In genomic region chr11:69278091-69278867, GRCh38 we compare ENCODE assay signal across 17 cellular contexts. TPM values are rescaled to one million over a fixed set of nuclear protein-coding genes. Genes with fewer than 3 reads are reported as not detected.
DNase-seq lines count a peak whose midpoint lies in the region; ATAC-seq and TF ChIP-seq lines count a peak whose summit lies in the region.
"Had no signal": no experiment of that assay in that cellular context is flagged by ENCODE, and none has a peak within 500 bp of the region (broad histone marks: within the 10 kb centered on the region; RNA-seq: fewer than 3 reads in every experiment).

No MANE protein-coding gene starts in this region.

- no peaks in the 10 kb centered on the region for H3K36me3 Mint-ChIP-seq in WTC11
- no peaks in the 10 kb centered on the region for H3K36me3 Mint-ChIP-seq in stimulated activated effector memory CD8-positive, alpha-beta T cell treated with anti-CD3 and anti-CD28 coated beads, Interleukin-12 subunit alpha, Interleukin-12 subunit beta, amount 100 ng/mL, for 72 hours
- H3K36me3 Mint-ChIP-seq in activated T-cell treated with anti-CD3 and anti-CD28 coated beads, Interleukin-2, amount 50 U/mL, for 24 hours (ENCODE audit: low read depth) = no peaks in the 10 kb centered on the region
- H3K36me3 Mint-ChIP-seq: naive B cell had no signal

- no peaks in the 10 kb centered on the region; the same call in 1 of the 2 replicates for H3K27me3 Mint-ChIP-seq in WTC11 (ENCODE audit: low read depth)
- peaks cover 3% of the 10 kb centered on the region for H3K27me3 Mint-ChIP-seq in activated T-cell treated with anti-CD3 and anti-CD28 coated beads, Interleukin-2, amount 50 U/mL, for 24 hours

- no peak overlapping the region for H3K4me3 Mint-ChIP-seq in WTC11
- H3K4me3 Mint-ChIP-seq in stimulated activated effector memory CD8-positive, alpha-beta T cell treated with anti-CD3 and anti-CD28 coated beads, Interleukin-12 subunit alpha, Interleukin-12 subunit beta, amount 100 ng/mL, for 72 hours = no peak overlapping the region
- no peak overlapping the region for H3K4me3 Mint-ChIP-seq in activated T-cell treated with anti-CD3 and anti-CD28 coated beads, Interleukin-2, amount 50 U/mL, for 24 hours
- H3K4me3 Mint-ChIP-seq: naive B cell had no signal

- H3K27ac ChIP-seq in RWPE1 = no peak overlapping the region
- peak overlapping the region in 13 of 21 experiments; percentile 0 to 69 (median 53) for H3K27ac ChIP-seq in skin epidermis
- H3K27ac ChIP-seq: GM23248 had no signal

- H3K9me3 Mint-ChIP-seq in WTC11 = peaks cover 14% of the 10 kb centered on the region
- H3K9me3 Mint-ChIP-seq in stimulated activated effector memory CD8-positive, alpha-beta T cell treated with anti-CD3 and anti-CD28 coated beads, Interleukin-12 subunit alpha, Interleukin-12 subunit beta, amount 100 ng/mL, for 72 hours = no peaks in the 10 kb centered on the region
- no peaks in the 10 kb centered on the region for H3K9me3 Mint-ChIP-seq in activated T-cell treated with anti-CD3 and anti-CD28 coated beads, Interleukin-2, amount 50 U/mL, for 24 hours

- CTCF ChIA-PET in RWPE1 (lab: Yijun Ruan, JAX) = interaction anchor here (0.5 kb wide), 1 partner anchor 461 kb away, joined by 3 read pairs; no protein-coding TSS in a partner anchor
- CTCF ChIA-PET in WTC11 (lab: Charles Lee) = interaction anchor here (1.1 kb wide), 1 partner anchor 147 kb away, joined by 3 read pairs; no protein-coding TSS in a partner anchor

- H3K27ac Mint-ChIP-seq in WTC11 = no peak overlapping the region
- no peak overlapping the region for H3K27ac Mint-ChIP-seq in stimulated activated effector memory CD8-positive, alpha-beta T cell treated with anti-CD3 and anti-CD28 coated beads, Interleukin-12 subunit alpha, Interleukin-12 subunit beta, amount 100 ng/mL, for 72 hours
- H3K27ac Mint-ChIP-seq in activated T-cell treated with anti-CD3 and anti-CD28 coated beads, Interleukin-2, amount 50 U/mL, for 24 hours = no peak overlapping the region
- H3K27ac Mint-ChIP-seq: naive B cell had no signal

- ATAC-seq in WTC11 (no peak), GM21723 (IDR thresholded peaks at IDR 0.05; ENCODE audit: unreplicated experiment) (no peak)
- no peak for ATAC-seq in stimulated activated effector memory CD8-positive, alpha-beta T cell treated with anti-CD3 and anti-CD28 coated beads, Interleukin-12 subunit alpha, Interleukin-12 subunit beta, amount 100 ng/mL, for 72 hours

- DNase-seq in HT-29 (ENCODE audit: low spot score) (peak; percentile 84), RWPE1 (ENCODE audit: low spot score) (peak; percentile 26), kidney tubule cell (ENCODE audit: low spot score) (peak; percentile 67), WTC11 (ENCODE audit: low spot score) (no peak)
- DNase-seq in stimulated activated effector memory CD8-positive, alpha-beta T cell treated with anti-CD3 and anti-CD28 coated beads, Interleukin-12 subunit alpha, Interleukin-12 subunit beta, amount 100 ng/mL, for 72 hours (ENCODE audit: low spot score in 2 of 2) = no peak
- DNase-seq in activated T-cell treated with anti-CD3 and anti-CD28 coated beads, Interleukin-2, amount 50 U/mL, for 24 hours = no peak
- DNase-seq: activated T-cell treated with anti-CD3 and anti-CD28 coated beads, Interleukin-2, amount 50 U/mL, for 48 hours; DMS79; GM23248; naive B cell; NCI-H1092; NCI-H2171; NK-92 treated with Interleukin-12 subunit alpha and Interleukin-12 subunit beta, amount 100 ng/mL, for 24 hours; stimulated activated CD4-positive, alpha-beta T cell treated with anti-CD3 and anti-CD28 coated beads, Interleukin-2, amount 100 ng/mL, for 48 hours had no signal

- TF ChIP-seq CTCF in RWPE1 (conservative IDR thresholded peaks at IDR 0.05; ENCODE audit: low read depth) (no peak), WTC11 (IDR thresholded peaks at IDR 0.05) (no peak)

- H3K4me1 Mint-ChIP-seq in WTC11 = peaks cover 4% of the 10 kb centered on the region; the same call in 1 of the 2 replicates
- H3K4me1 Mint-ChIP-seq in stimulated activated effector memory CD8-positive, alpha-beta T cell treated with anti-CD3 and anti-CD28 coated beads, Interleukin-12 subunit alpha, Interleukin-12 subunit beta, amount 100 ng/mL, for 72 hours = no peaks in the 10 kb centered on the region
- H3K4me1 Mint-ChIP-seq in activated T-cell treated with anti-CD3 and anti-CD28 coated beads, Interleukin-2, amount 50 U/mL, for 24 hours (ENCODE audit: low read depth) = no peaks in the 10 kb centered on the region

- H3K4me3 ChIP-seq in skin epidermis = no peak overlapping the region
- H3K4me3 ChIP-seq: GM23248 had no signal

- POLR2A ChIA-PET in RWPE1 (lab: Yijun Ruan, JAX; ENCODE audit: low non-redundant PET) = no interaction called here
- POLR2A ChIA-PET in WTC11 (lab: Charles Lee) = no interaction called here

TF ChIP-seq in WTC11, 78 proteins besides CTCF, POLR2A, EP300 and RAD21 (continues in another document):
- TF ChIP-seq NR3C1 (CRISPR knock-in tag; conservative IDR thresholded peaks at IDR 0.05; ENCODE audit: low read depth) (no peak), KAT7 (CRISPR knock-in tag; IDR thresholded peaks at IDR 0.05; ENCODE audit: borderline replicate concordance) (no peak), ZNF232 (CRISPR knock-in tag; IDR thresholded peaks at IDR 0.05) (no peak), ZBTB21 (CRISPR knock-in tag; IDR thresholded peaks at IDR 0.05; ENCODE audit: borderline replicate concordance) (no peak), RELA (CRISPR knock-in tag; IDR thresholded peaks at IDR 0.05; ENCODE audit: borderline replicate concordance) (no peak), STAT6 (CRISPR knock-in tag; conservative IDR thresholded peaks at IDR 0.05; ENCODE audit: low read depth) (no peak), FOXK1 (CRISPR knock-in tag; IDR thresholded peaks at IDR 0.05) (no peak), ARID4B (CRISPR knock-in tag; IDR thresholded peaks at IDR 0.05; ENCODE audit: borderline replicate concordance) (no peak), NFATC4 (CRISPR knock-in tag; IDR thresholded peaks at IDR 0.05) (no peak), MYBL2 (CRISPR knock-in tag; IDR thresholded peaks at IDR 0.05) (no peak)
- TF ChIP-seq, protein P1, sequence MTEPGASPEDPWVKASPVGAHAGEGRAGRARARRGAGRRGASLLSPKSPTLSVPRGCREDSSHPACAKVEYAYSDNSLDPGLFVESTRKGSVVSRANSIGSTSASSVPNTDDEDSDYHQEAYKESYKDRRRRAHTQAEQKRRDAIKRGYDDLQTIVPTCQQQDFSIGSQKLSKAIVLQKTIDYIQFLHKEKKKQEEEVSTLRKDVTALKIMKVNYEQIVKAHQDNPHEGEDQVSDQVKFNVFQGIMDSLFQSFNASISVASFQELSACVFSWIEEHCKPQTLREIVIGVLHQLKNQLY (CRISPR knock-in tag; IDR thresholded peaks at IDR 0.05) = no peak

RNA-seq across cellular contexts. Expression of gene MYEOV, which starts 15.7 kb away (rescaled TPM):
- total RNA-seq in HT-29 (2014; rRNA removed; shearing (Covaris generic)) = 97.2 and 98.4 TPM in 2 replicates
- total RNA-seq in WTC11 (2021) = 1.1 to 1.4 TPM (median 1.1 TPM) in 3 replicates
- total RNA-seq: SK-MEL-5 had no signal

Comparison
In these comparisons a context has a peak if more than half of its experiments do, and no peak if none do; other contexts are left out.
1. DNase-seq: peak in HT-29 (single experiment), RWPE1 (single experiment) and kidney tubule cell (single experiment); none in WTC11 (single experiment), stimulated activated effector memory CD8-positive, alpha-beta T cell treated with anti-CD3 and anti-CD28 coated beads, Interleukin-12 subunit alpha, Interleukin-12 subunit beta, amount 100 ng/mL, for 72 hours (0 of 2) and activated T-cell treated with anti-CD3 and anti-CD28 coated beads, Interleukin-2, amount 50 U/mL, for 24 hours (single experiment).
2. RNA of gene MYEOV, which starts 15.7 kb away (total RNA-seq): 97.2 to 98.4 TPM in HT-29; 1.1 to 1.4 TPM in WTC11; every median in the first group is over 10 times any median in the second.